In the genomic region with DNA sequence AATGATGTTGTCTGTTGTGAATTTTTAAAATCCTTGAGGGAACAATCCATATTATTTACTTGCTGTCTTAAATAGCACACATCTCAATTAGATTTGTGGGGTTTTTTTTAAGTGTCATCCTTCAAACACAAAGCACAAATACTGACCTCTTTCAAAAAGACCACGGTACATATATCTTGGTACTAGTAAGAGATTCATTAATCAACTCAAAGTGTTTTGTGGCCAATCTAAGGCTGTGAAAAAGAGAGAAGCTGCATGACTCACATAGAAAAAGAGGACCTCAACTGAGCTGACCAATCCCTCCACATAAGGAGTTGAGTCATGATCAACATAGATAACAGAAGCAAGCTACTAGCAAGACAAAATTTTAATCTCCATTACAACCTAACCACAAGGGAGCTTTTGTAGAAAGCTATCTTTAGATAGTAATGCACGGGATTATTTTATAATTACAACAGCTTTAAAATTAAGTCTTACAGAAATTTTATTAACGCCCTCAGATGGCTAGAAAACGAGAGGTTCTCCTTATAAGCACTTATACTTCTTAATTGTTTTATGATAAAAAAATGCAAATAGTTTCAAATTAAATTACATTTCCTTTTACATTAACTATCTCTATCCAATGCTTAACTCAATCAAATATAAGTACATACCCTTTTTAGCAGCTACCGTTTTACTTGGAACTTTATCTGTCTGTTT, we compare ENCODE assay signal across 10 cellular contexts.
DNase-seq lines count a peak whose midpoint lies in the region; ATAC-seq and TF ChIP-seq lines count a peak whose summit lies in the region.
"Had no signal": no experiment of that assay in that cellular context is flagged by ENCODE, and none has a peak within 500 bp of the region (broad histone marks: within the 10 kb centered on the region; RNA-seq: fewer than 3 reads in every experiment).

No MANE protein-coding gene starts in this region.

- no peak for TF ChIP-seq POLR2A in ovary (IDR thresholded peaks at IDR 0.05)

- peak overlapping the region in 8 of 11 experiments; percentile 41 to 77 (median 69); a peak in 15 of 22 replicates for H3K4me2 ChIP-seq in BLaER1 treated with 17β-estradiol and CSF1 and Interleukin-3, amounts not matched to agents 10 nM and 100 nM
- H3K4me2 ChIP-seq in mesendoderm (ENCODE audit: low read length) = no peak overlapping the region

- H3K23ac ChIP-seq in mesendoderm (ENCODE audit: low read length) = no peak overlapping the region

- H3K36me3 ChIP-seq in BLaER1 treated with 17β-estradiol and CSF1 and Interleukin-3, amounts not matched to agents 10 nM and 100 nM = peaks cover 65 to 100% (median 99%) of the 10 kb centered on the region in 11 experiments
- H3K36me3 ChIP-seq in mesendoderm (ENCODE audit: control insufficient read depth, insufficient read depth, low read length) = no peaks in the 10 kb centered on the region
- no peaks in the 10 kb centered on the region for H3K36me3 ChIP-seq in ovary

- H3K4me1 ChIP-seq in BLaER1 treated with 17β-estradiol and CSF1 and Interleukin-3, amounts not matched to agents 10 nM and 100 nM = peaks cover 0 to 34% (median 19%) of the 10 kb centered on the region in 10 experiments; a peak in 15 of 20 replicates
- no peaks in the 10 kb centered on the region for H3K4me1 ChIP-seq in mesendoderm (ENCODE audit: control insufficient read depth, low read depth, low read length)
- H3K4me1 ChIP-seq in ovary (ENCODE audit: insufficient read depth) = no peaks in the 10 kb centered on the region

- H3K4ac ChIP-seq in mesendoderm (ENCODE audit: low read depth, low read length) = no peak overlapping the region

- 100% methylated on average over 1 of the region's 5 CpGs for WGBS in mesendoderm (ENCODE audit: extremely low coverage, insufficient coverage, low lambda C conversion rate)
- 72 to 81% (median 77%) methylated on average over 5 of the region's 5 CpGs for WGBS in ovary, 3 donors

- no peak overlapping the region for H2BK120ac ChIP-seq in mesendoderm (ENCODE audit: low read depth, low read length)

- no peaks in the 10 kb centered on the region for H3K9me3 Mint-ChIP-seq in brain
- H3K9me3 Mint-ChIP-seq: IgD-negative memory B cell, naive B cell had no signal

- H2AK5ac ChIP-seq in mesendoderm (ENCODE audit: low read length) = no peak overlapping the region

- peak overlapping the region in 2 of 10 experiments; percentile 20; a peak in 3 of 20 replicates for H3K4me3 ChIP-seq in BLaER1 treated with 17β-estradiol and CSF1 and Interleukin-3, amounts not matched to agents 10 nM and 100 nM
- H3K4me3 ChIP-seq in mesendoderm (ENCODE audit: low read length) (no peak overlapping the region), ovary (no peak overlapping the region), coronary artery (no peak overlapping the region)

- no peak overlapping the region for H2BK15ac ChIP-seq in mesendoderm (replicated peaks; ENCODE audit: low read depth)

- no peak for TF ChIP-seq CTCF in brain (conservative IDR thresholded peaks at IDR 0.05)
- no peak for TF ChIP-seq CTCF in ovary (IDR thresholded peaks at IDR 0.05)
- TF ChIP-seq CTCF in coronary artery (IDR thresholded peaks at IDR 0.05) = no peak

- peak; percentile 48 for DNase-seq in mesendoderm
- no peak for DNase-seq in ovary
- no peak for DNase-seq in coronary artery (ENCODE audit: low spot score)
- no peak for DNase-seq in NCI-H1417 (lab: John Stamatoyannopoulos, UW)
- no peak for DNase-seq in DMS79 treated with DMSO at 0.1 percent for 48 hours (lab: John Stamatoyannopoulos, UW)
- DNase-seq: naive B cell had no signal

- no peaks in the 10 kb centered on the region for H3K27me3 Mint-ChIP-seq in brain
- H3K27me3 Mint-ChIP-seq: IgD-negative memory B cell, naive B cell had no signal

- intact Hi-C loops in ovary (cut with DNase I) = no loop called here

- H3K79me1 ChIP-seq in mesendoderm (ENCODE audit: low read length) = peaks cover 3% of the 10 kb centered on the region

- no peak overlapping the region for H4K5ac ChIP-seq in mesendoderm (ENCODE audit: low read length)

- H3K9me3 ChIP-seq in BLaER1 treated with 17β-estradiol and CSF1 and Interleukin-3, amounts not matched to agents 10 nM and 100 nM (replicated peaks in 1 of 11) = no peaks in the 10 kb centered on the region
- no peaks in the 10 kb centered on the region for H3K9me3 ChIP-seq in ovary

- peaks cover 94% of the 10 kb centered on the region for H3K36me3 Mint-ChIP-seq in brain

- peak; percentile 57 for ATAC-seq in HG03558 (IDR thresholded peaks at IDR 0.05; ENCODE audit: extremely low read depth, unreplicated experiment)

- H3K79me2 ChIP-seq in mesendoderm (ENCODE audit: control insufficient read depth, insufficient read depth, low read length) = no peaks in the 10 kb centered on the region

- H3K18ac ChIP-seq in mesendoderm (ENCODE audit: low read length) = no peak overlapping the region

- no peak overlapping the region for H3K56ac ChIP-seq in mesendoderm (ENCODE audit: low read length)

- peaks cover 15% of the 10 kb centered on the region for H3K4me1 Mint-ChIP-seq in brain
- H3K4me1 Mint-ChIP-seq: IgD-negative memory B cell, naive B cell had no signal

- no peak overlapping the region for H4K8ac ChIP-seq in mesendoderm (ENCODE audit: low read depth, low read length)

- H3K4me3 Mint-ChIP-seq in brain = no peak overlapping the region
- H3K4me3 Mint-ChIP-seq: IgD-negative memory B cell had no signal

- no peak overlapping the region for H2BK5ac ChIP-seq in mesendoderm (ENCODE audit: low read length)

- H3K27ac ChIP-seq in BLaER1 treated with 17β-estradiol and CSF1 and Interleukin-3, amounts not matched to agents 10 nM and 100 nM = peak overlapping the region in 9 of 11 experiments; percentile 41 to 76 (median 62); a peak in 16 of 22 replicates
- no peak overlapping the region for H3K27ac ChIP-seq in mesendoderm (ENCODE audit: low read depth, low read length)
- no peak overlapping the region for H3K27ac ChIP-seq in ovary
- H3K27ac ChIP-seq in coronary artery = peak overlapping the region in 1 of 2 donors; percentile 49

- H3K9ac ChIP-seq in BLaER1 treated with 17β-estradiol and CSF1 and Interleukin-3, amounts not matched to agents 10 nM and 100 nM = peak overlapping the region in 3 of 11 experiments; percentile 6 to 27 (median 24); a peak in 3 of 22 replicates
- H3K9ac ChIP-seq in mesendoderm (ENCODE audit: low read length) = no peak overlapping the region

- TF ChIP-seq EP300 in ovary (IDR thresholded peaks at IDR 0.05) = no peak

- peak overlapping the region in 4 of 5 experiments; percentile 38 to 86 (median 70) for H3K27ac Mint-ChIP-seq in brain

- no peaks in the 10 kb centered on the region for H3K27me3 ChIP-seq in BLaER1 treated with 17β-estradiol and CSF1 and Interleukin-3, amounts not matched to agents 10 nM and 100 nM
- H3K27me3 ChIP-seq in mesendoderm (ENCODE audit: insufficient read depth, low read length, poor library complexity) (no peaks in the 10 kb centered on the region), ovary (no peaks in the 10 kb centered on the region)

- H4K20me1 ChIP-seq in BLaER1 treated with 17β-estradiol and CSF1 and Interleukin-3, amounts not matched to agents 10 nM and 100 nM = peaks cover 0 to 100% (median 17%) of the 10 kb centered on the region in 11 experiments; a peak in 13 of 22 replicates

Comparison
In these comparisons a context has a peak if more than half of its experiments do, and no peak if none do; other contexts are left out.
1. H3K27ac ChIP-seq: peak in BLaER1 treated with 17β-estradiol and CSF1 and Interleukin-3, amounts not matched to agents 10 nM and 100 nM (9 of 11); none in mesendoderm (single experiment) and ovary (0 of 2).